Comparison of ENCODE assay signal across 7 cellular contexts in genomic region chr1:155967410-155968400, GRCh38. TPM values are rescaled to one million over a fixed set of nuclear protein-coding genes. Genes with fewer than 3 reads are reported as not detected.
DNase-seq lines count a peak whose midpoint lies in the region; ATAC-seq and TF ChIP-seq lines count a peak whose summit lies in the region.
"Had no signal": no experiment of that assay in that cellular context is flagged by ENCODE, and none has a peak within 500 bp of the region (broad histone marks: within the 10 kb centered on the region; RNA-seq: fewer than 3 reads in every experiment).

No MANE protein-coding gene starts in this region.

- WGBS in upper lobe of left lung, 2 donors, result 36 to 39% methylated on average over 19 of the region's 19 CpGs

- H3K27me3 ChIP-seq in iPS-15b (ENCODE audit: control insufficient read depth, insufficient read depth, low read length) (no peaks in the 10 kb centered on the region), upper lobe of left lung (no peaks in the 10 kb centered on the region)

- no peaks in the 10 kb centered on the region for H3K9me3 Mint-ChIP-seq in activated naive CD4-positive, alpha-beta T cell treated with anti-CD3 and anti-CD28 coated beads, Interleukin-2, amount 50 U/mL, for 24 hours

- TF ChIP-seq POLR2A in upper lobe of left lung (IDR thresholded peaks at IDR 0.05), result no peak

- peak overlapping the region; percentile 71 to 99 (median 91) for H3K27ac ChIP-seq in upper lobe of left lung

- ATAC-seq in upper lobe of left lung (ENCODE audit: low FRiP score in 2 of 2), result peak in 1 of 2 donors; percentile 35

- H3K4me3 Mint-ChIP-seq in activated naive CD4-positive, alpha-beta T cell treated with anti-CD3 and anti-CD28 coated beads, Interleukin-2, amount 50 U/mL, for 24 hours, result peak overlapping the region; percentile 79

- H3K36me3 ChIP-seq in iPS-15b (ENCODE audit: control insufficient read depth, insufficient read depth, low read length), result peaks cover 53% of the 10 kb centered on the region
- peaks cover 20 to 67% (median 51%) of the 10 kb centered on the region in 4 donors for H3K36me3 ChIP-seq in upper lobe of left lung

- H3K9ac ChIP-seq in iPS-15b (ENCODE audit: low read depth, low read length), result peak overlapping the region; percentile 60

- peaks cover 68% of the 10 kb centered on the region for H3K4me1 Mint-ChIP-seq in activated naive CD4-positive, alpha-beta T cell treated with anti-CD3 and anti-CD28 coated beads, Interleukin-2, amount 50 U/mL, for 24 hours

- no peaks in the 10 kb centered on the region for H3K27me3 Mint-ChIP-seq in activated naive CD4-positive, alpha-beta T cell treated with anti-CD3 and anti-CD28 coated beads, Interleukin-2, amount 50 U/mL, for 24 hours

- H3K36me3 Mint-ChIP-seq in activated naive CD4-positive, alpha-beta T cell treated with anti-CD3 and anti-CD28 coated beads, Interleukin-2, amount 50 U/mL, for 24 hours, result peaks cover 13% of the 10 kb centered on the region

- H3K4me1 ChIP-seq in iPS-15b (ENCODE audit: control insufficient read depth, insufficient read depth, low read length) (peaks cover 26% of the 10 kb centered on the region), upper lobe of left lung (peaks cover 79 to 84% (median 81%) of the 10 kb centered on the region in 4 donors)

- peak overlapping the region; percentile 93 for H3K27ac Mint-ChIP-seq in activated naive CD4-positive, alpha-beta T cell treated with anti-CD3 and anti-CD28 coated beads, Interleukin-2, amount 50 U/mL, for 24 hours

- no peak for TF ChIP-seq EP300 in upper lobe of left lung (IDR thresholded peaks at IDR 0.05)

- H3K9me3 ChIP-seq in iPS-15b (ENCODE audit: control insufficient read depth, insufficient read depth, low read length) (no peaks in the 10 kb centered on the region), upper lobe of left lung (no peaks in the 10 kb centered on the region)

- no peak for DNase-seq in activated naive CD4-positive, alpha-beta T cell treated with anti-CD3 and anti-CD28 coated beads, Interleukin-2, amount 50 U/mL, for 16 hours
- DNase-seq in upper lobe of left lung, result no peak
- no peak for DNase-seq in NCI-H774 (lab: John Stamatoyannopoulos, UW)
- DNase-seq in AG20443 (ENCODE audit: low spot score), result no peak
- DNase-seq: NCI-H226 had no signal

- TF ChIP-seq CTCF in upper lobe of left lung (IDR thresholded peaks at IDR 0.05), result no peak

- H3K4me3 ChIP-seq in iPS-15b (ENCODE audit: low read depth, low read length), result no peak overlapping the region
- H3K4me3 ChIP-seq in upper lobe of left lung, result peak overlapping the region in 2 of 4 donors; percentile 0 to 13

RNA-seq across cellular contexts. Expression of gene ARHGEF2, which starts 10.6 kb away (rescaled TPM):
- 100 to 1,000 TPM; 198 to 969 (median 229) TPM for total RNA-seq in upper lobe of left lung

RNA-seq across cellular contexts. Expression of gene RXFP4, which starts 26.3 kb away (rescaled TPM):
- total RNA-seq in upper lobe of left lung, result not detected

RNA-seq across cellular contexts. Expression of gene KHDC4, which starts 33.5 kb away (rescaled TPM):
- total RNA-seq in upper lobe of left lung, result 100 to 1,000 TPM in 1 of 6 donors, 10 to 100 TPM in 5; 30.4 to 105 (median 37.6) TPM

RNA-seq across cellular contexts. Expression of gene SSR2, which starts 53.0 kb away (rescaled TPM):
- total RNA-seq in upper lobe of left lung, result 100 to 1,000 TPM in 5 of 6 donors, 10 to 100 TPM in 1; 66.0 to 395 (median 228) TPM

RNA-seq across cellular contexts. Expression of gene RIT1, which starts 56.6 kb away (rescaled TPM):
- 10 to 100 TPM; 26.3 to 67.1 (median 45.1) TPM for total RNA-seq in upper lobe of left lung
